ENCODE assay signal across 20 cellular contexts in genomic region chr4:107319386-107319785, GRCh38.
DNase-seq lines count a peak whose midpoint lies in the region; ATAC-seq and TF ChIP-seq lines count a peak whose summit lies in the region.
"Had no signal": no experiment of that assay in that cellular context is flagged by ENCODE, and none has a peak within 500 bp of the region (broad histone marks: within the 10 kb centered on the region; RNA-seq: fewer than 3 reads in every experiment).

No MANE protein-coding gene starts in this region.

- peak overlapping the region; percentile 31 for H3K4me2 ChIP-seq in Loucy (ENCODE audit: low read depth, low read length, poor library complexity, severe bottlenecking)

- H3K4me3 ChIP-seq in Loucy (ENCODE audit: low read length, poor library complexity, severe bottlenecking) (no peak overlapping the region), choroid plexus epithelial cell (ENCODE audit: low read depth, low read length) (no peak overlapping the region), upper lobe of right lung (no peak overlapping the region)
- H3K4me3 ChIP-seq: GM12878 had no signal

- H3F3A ChIP-seq in Loucy (ENCODE audit: low read depth): no peaks in the 10 kb centered on the region

- H2AFZ ChIP-seq in Loucy (ENCODE audit: low read length): peak overlapping the region; percentile 37; the same call in 1 of the 2 replicates

- no peak for ATAC-seq in upper lobe of right lung
- ATAC-seq in GM21360 (IDR thresholded peaks at IDR 0.05; ENCODE audit: unreplicated experiment): no peak
- ATAC-seq: GM12878, Panc1 had no signal

- H3K9me2 ChIP-seq in Loucy (replicated peaks; ENCODE audit: low read depth, low read length): no peaks in the 10 kb centered on the region

- H3K27ac ChIP-seq in upper lobe of right lung: no peak overlapping the region
- H3K27ac ChIP-seq: RWPE1 had no signal

- no peaks in the 10 kb centered on the region for H3K79me2 ChIP-seq in Loucy (ENCODE audit: insufficient read depth, low read length)

- no peak for TF ChIP-seq CTCF in Loucy (conservative IDR thresholded peaks at IDR 0.05; ENCODE audit: low read length)
- TF ChIP-seq CTCF in choroid plexus epithelial cell (conservative IDR thresholded peaks at IDR 0.05; ENCODE audit: low read depth, low read length): no peak
- no peak for TF ChIP-seq CTCF in upper lobe of right lung (IDR thresholded peaks at IDR 0.05)

- H4K20me1 ChIP-seq in Loucy (ENCODE audit: insufficient read depth, low read length, poor library complexity, severe bottlenecking): no peaks in the 10 kb centered on the region

- H3K27me3 ChIP-seq in Loucy (ENCODE audit: insufficient read depth, low read length, poor library complexity, severe bottlenecking): no peaks in the 10 kb centered on the region
- no peaks in the 10 kb centered on the region for H3K27me3 ChIP-seq in upper lobe of right lung

- no peaks in the 10 kb centered on the region for H3K4me1 ChIP-seq in Loucy (ENCODE audit: insufficient read depth, low read length, poor library complexity, severe bottlenecking)
- no peaks in the 10 kb centered on the region for H3K4me1 ChIP-seq in upper lobe of right lung

- H3K36me3 ChIP-seq in Loucy (ENCODE audit: insufficient read depth, low read length) (no peaks in the 10 kb centered on the region), upper lobe of right lung (no peaks in the 10 kb centered on the region)

- intact Hi-C loops in upper lobe of right lung (cut with DNase I): no loop called here

- peak; percentile 13 for DNase-seq in choroid plexus epithelial cell (ENCODE audit: low read depth)
- DNase-seq in iris pigment epithelial cell (ENCODE audit: low read depth): peak; percentile 67
- DNase-seq in upper lobe of right lung: no peak
- no peak for DNase-seq in ecto neural progenitor cell (ENCODE audit: low spot score)
- no peak for DNase-seq in activated T-cell treated with anti-CD3 and anti-CD28 coated beads, Interleukin-2, amount 50 U/mL, for 48 hours
- DNase-seq: DMS53, HCEC 1CT, IMR-90, KG1, MM.1S, NCI-H2029 treated with DMSO at 0.1 percent for 48 hours, NCI-H446 treated with DMSO at 0.1 percent for 48 hours, NCI-H526, NCI-H82, SHP77 had no signal

- no peaks in the 10 kb centered on the region for H3K9me3 ChIP-seq in Loucy (ENCODE audit: insufficient read depth, low read depth, low read length)
- no peaks in the 10 kb centered on the region for H3K9me3 ChIP-seq in upper lobe of right lung

- no peak overlapping the region for H3K9ac ChIP-seq in Loucy (ENCODE audit: low read depth, low read length, poor library complexity, severe bottlenecking)

Comparison
In these comparisons a context has a peak if more than half of its experiments do, and no peak if none do; other contexts are left out.
1. DNase-seq: peak in choroid plexus epithelial cell (single experiment) and iris pigment epithelial cell (single experiment); none in upper lobe of right lung (single experiment), ecto neural progenitor cell (single experiment) and activated T-cell treated with anti-CD3 and anti-CD28 coated beads, Interleukin-2, amount 50 U/mL, for 48 hours (0 of 2).